In genomic region chr5:158435161-158435616, GRCh38 we compare ENCODE assay signal across 9 cellular contexts.
DNase-seq lines count a peak whose midpoint lies in the region; ATAC-seq, FAIRE-seq and TF ChIP-seq lines count a peak whose summit lies in the region.
"Had no signal": no experiment of that assay in that cellular context is flagged by ENCODE, and none has a peak within 500 bp of the region (broad histone marks: within the 10 kb centered on the region; RNA-seq: fewer than 3 reads in every experiment).

No MANE protein-coding gene starts in this region.

- peaks cover 7% of the 10 kb centered on the region for H3K4me1 ChIP-seq in CD4-positive, CD25-positive, alpha-beta regulatory T cell (ENCODE audit: control insufficient read depth, insufficient read depth, low read length, poor library complexity, severe bottlenecking)
- H3K4me1 ChIP-seq in thymus (ENCODE audit: control insufficient read depth, insufficient read depth, low read length) = peaks cover 21% of the 10 kb centered on the region
- peaks cover 0 to 23% (median 12%) of the 10 kb centered on the region in 9 donors for H3K4me1 ChIP-seq in heart right ventricle
- peaks cover 2% of the 10 kb centered on the region for H3K4me1 ChIP-seq in mesenchymal stem cell (ENCODE audit: control insufficient read depth, insufficient read depth, low read depth, low read length)
- no peaks in the 10 kb centered on the region for H3K4me1 ChIP-seq in small intestine (ENCODE audit: control insufficient read depth in 2 of 2, insufficient read depth in 1 of 2, low read depth in 1 of 2, low read length in 1 of 2)

- no peak overlapping the region for H4K91ac ChIP-seq in mesenchymal stem cell (ENCODE audit: low read length)

- H3K4me3 Mint-ChIP-seq in CD4-positive, CD25-positive, alpha-beta regulatory T cell = peak overlapping the region in 3 of 4 donors; percentile 76 to 88 (median 82)
- H3K4me3 Mint-ChIP-seq in activated naive CD8-positive, alpha-beta T cell treated with anti-CD3 and anti-CD28 coated beads, Interleukin-2, amount 10 ng/mL, durations not matched to agents 7 days and 5 days = peak overlapping the region; percentile 76

- H3K79me1 ChIP-seq in mesenchymal stem cell (replicated peaks; ENCODE audit: low read length, poor library complexity, severe bottlenecking) = no peaks in the 10 kb centered on the region

- H3K4me3 ChIP-seq in CD4-positive, CD25-positive, alpha-beta regulatory T cell (ENCODE audit: low read depth, low read length) = peak overlapping the region; percentile 52
- no peak overlapping the region for H3K4me3 ChIP-seq in thymus (ENCODE audit: low read length)
- H3K4me3 ChIP-seq in heart right ventricle = no peak overlapping the region
- no peak overlapping the region for H3K4me3 ChIP-seq in mesenchymal stem cell (ENCODE audit: insufficient read depth in 1 of 2, low read depth in 1 of 2, low read length in 2 of 2)
- no peak overlapping the region for H3K4me3 ChIP-seq in small intestine (ENCODE audit: low read depth in 1 of 2, low read length in 2 of 2)
- H3K4me3 ChIP-seq: skin epidermis had no signal

- peak overlapping the region; percentile 34 to 78 (median 62) for H3K27ac Mint-ChIP-seq in CD4-positive, CD25-positive, alpha-beta regulatory T cell
- peak overlapping the region; percentile 89 for H3K27ac Mint-ChIP-seq in activated naive CD8-positive, alpha-beta T cell treated with anti-CD3 and anti-CD28 coated beads, Interleukin-2, amount 10 ng/mL, durations not matched to agents 7 days and 5 days

- no peak overlapping the region for H2BK15ac ChIP-seq in mesenchymal stem cell (ENCODE audit: low read depth, poor library complexity, severe bottlenecking)

- ATAC-seq in CD4-positive, CD25-positive, alpha-beta regulatory T cell (ENCODE audit: low read depth in 2 of 2) = peak; percentile 53 to 72
- peak; percentile 84 for ATAC-seq in HG03571 (IDR thresholded peaks at IDR 0.05; ENCODE audit: unreplicated experiment)
- peak; percentile 89 for ATAC-seq in activated naive CD8-positive, alpha-beta T cell treated with anti-CD3 and anti-CD28 coated beads, Interleukin-2, amount 10 ng/mL, durations not matched to agents 7 days and 5 days (ENCODE audit: low read depth)
- no peak for ATAC-seq in heart right ventricle

- H3K14ac ChIP-seq in mesenchymal stem cell (ENCODE audit: low read length in 2 of 2) = no peak overlapping the region

- no peaks in the 10 kb centered on the region for H3K36me3 ChIP-seq in CD4-positive, CD25-positive, alpha-beta regulatory T cell (ENCODE audit: control insufficient read depth, insufficient read depth, low read length)
- H3K36me3 ChIP-seq in thymus (ENCODE audit: control insufficient read depth, insufficient read depth) = no peaks in the 10 kb centered on the region
- no peaks in the 10 kb centered on the region for H3K36me3 ChIP-seq in heart right ventricle
- H3K36me3 ChIP-seq in mesenchymal stem cell (ENCODE audit: control insufficient read depth in 1 of 2, insufficient read depth in 2 of 2, low read depth in 1 of 2, low read length in 2 of 2) = no peaks in the 10 kb centered on the region
- H3K36me3 ChIP-seq in small intestine (ENCODE audit: control insufficient read depth in 2 of 2, insufficient read depth in 2 of 2, low read length in 2 of 2) = no peaks in the 10 kb centered on the region

- no peak overlapping the region for H3K4ac ChIP-seq in mesenchymal stem cell (ENCODE audit: low read depth in 1 of 2, low read length in 2 of 2)

- H3K27ac ChIP-seq in CD4-positive, CD25-positive, alpha-beta regulatory T cell (ENCODE audit: insufficient read depth, low read length, poor library complexity, severe bottlenecking) = no peak overlapping the region
- H3K27ac ChIP-seq in thymus (ENCODE audit: low read depth) = peak overlapping the region; percentile 62
- H3K27ac ChIP-seq in heart right ventricle = no peak overlapping the region
- H3K27ac ChIP-seq in mesenchymal stem cell (ENCODE audit: low read length, poor library complexity, severe bottlenecking) = no peak overlapping the region
- H3K27ac ChIP-seq in small intestine (ENCODE audit: low read depth in 1 of 2, low read length in 1 of 2) = no peak overlapping the region
- H3K27ac ChIP-seq: skin epidermis had no signal

- no peak for FAIRE-seq in small intestine (lab: Jason Lieb, UNC)

- H3K9ac ChIP-seq in mesenchymal stem cell (ENCODE audit: low read length) = no peak overlapping the region

- no peak overlapping the region for H2BK120ac ChIP-seq in mesenchymal stem cell (ENCODE audit: low read depth, low read length)

- no peak for TF ChIP-seq CTCF in GM20000 (IDR thresholded peaks at IDR 0.05; ENCODE audit: extremely low read depth, missing control alignments)
- TF ChIP-seq CTCF in heart right ventricle (IDR thresholded peaks at IDR 0.05) = no peak

- H3K27me3 ChIP-seq in CD4-positive, CD25-positive, alpha-beta regulatory T cell (ENCODE audit: control insufficient read depth, insufficient read depth, low read length) = no peaks in the 10 kb centered on the region
- H3K27me3 ChIP-seq in thymus (ENCODE audit: control insufficient read depth, insufficient read depth) (no peaks in the 10 kb centered on the region), heart right ventricle (no peaks in the 10 kb centered on the region), mesenchymal stem cell (ENCODE audit: control insufficient read depth in 1 of 2, insufficient read depth in 1 of 2, low read length in 2 of 2) (no peaks in the 10 kb centered on the region), small intestine (ENCODE audit: control insufficient read depth in 2 of 2, insufficient read depth in 2 of 2, low read length in 2 of 2) (no peaks in the 10 kb centered on the region)

- no peak overlapping the region for H3K18ac ChIP-seq in mesenchymal stem cell (ENCODE audit: low read depth in 1 of 2, low read length in 2 of 2)

- H3K9me3 ChIP-seq in CD4-positive, CD25-positive, alpha-beta regulatory T cell (ENCODE audit: control insufficient read depth in 2 of 2, low read length in 2 of 2) = no peaks in the 10 kb centered on the region
- H3K9me3 ChIP-seq in thymus (ENCODE audit: control insufficient read depth) = no peaks in the 10 kb centered on the region
- H3K9me3 ChIP-seq in heart right ventricle = peaks cover 0 to 2% (median 0%) of the 10 kb centered on the region in 11 donors
- H3K9me3 ChIP-seq in mesenchymal stem cell (ENCODE audit: control insufficient read depth, low read length) = no peaks in the 10 kb centered on the region
- no peaks in the 10 kb centered on the region for H3K9me3 ChIP-seq in small intestine (ENCODE audit: control insufficient read depth, low read depth)

- no peak overlapping the region for H2BK12ac ChIP-seq in mesenchymal stem cell (ENCODE audit: low read length in 2 of 2)

- H2BK5ac ChIP-seq in mesenchymal stem cell (ENCODE audit: low read depth, low read length, poor library complexity, severe bottlenecking) = no peak overlapping the region

- no peaks in the 10 kb centered on the region for H3K27me3 Mint-ChIP-seq in CD4-positive, CD25-positive, alpha-beta regulatory T cell
- H3K27me3 Mint-ChIP-seq in activated naive CD8-positive, alpha-beta T cell treated with anti-CD3 and anti-CD28 coated beads, Interleukin-2, amount 10 ng/mL, durations not matched to agents 7 days and 5 days = no peaks in the 10 kb centered on the region

- H3K36me3 Mint-ChIP-seq in CD4-positive, CD25-positive, alpha-beta regulatory T cell = no peaks in the 10 kb centered on the region
- H3K36me3 Mint-ChIP-seq in activated naive CD8-positive, alpha-beta T cell treated with anti-CD3 and anti-CD28 coated beads, Interleukin-2, amount 10 ng/mL, durations not matched to agents 7 days and 5 days = peaks cover 29% of the 10 kb centered on the region

- intact Hi-C loops in heart right ventricle (cut with DNase I) = no loop called here

- no peak overlapping the region for H4K8ac ChIP-seq in mesenchymal stem cell (ENCODE audit: low read length)

- no peak overlapping the region for H2AK5ac ChIP-seq in mesenchymal stem cell (ENCODE audit: low read length, severe bottlenecking)

- no peak overlapping the region for H2AFZ ChIP-seq in mesenchymal stem cell (ENCODE audit: low read depth, low read length)

- peaks cover 0 to 4% (median 0%) of the 10 kb centered on the region in 7 donors for H3K9me3 Mint-ChIP-seq in CD4-positive, CD25-positive, alpha-beta regulatory T cell
- peaks cover 18% of the 10 kb centered on the region for H3K9me3 Mint-ChIP-seq in activated naive CD8-positive, alpha-beta T cell treated with anti-CD3 and anti-CD28 coated beads, Interleukin-2, amount 10 ng/mL, durations not matched to agents 7 days and 5 days

- POLR2A ChIA-PET in activated naive CD8-positive, alpha-beta T cell treated with anti-CD3 and anti-CD28 coated beads, Interleukin-2, amount 10 ng/mL, durations not matched to agents 7 days and 5 days (lab: Charles Lee) = no interaction called here

- peak in 2 of 3 donors; percentile 21 to 66 for DNase-seq in CD4-positive, CD25-positive, alpha-beta regulatory T cell
- DNase-seq in GM20000 (ENCODE audit: low spot score) (peak; percentile 36), heart right ventricle (no peak), mesenchymal stem cell (no peak), small intestine (no peak)
- DNase-seq in activated naive CD8-positive, alpha-beta T cell treated with anti-CD3 and anti-CD28 coated beads, Interleukin-2, amount 10 ng/mL, durations not matched to agents 7 days and 5 days = peak; percentile 43

- WGBS in thymus = 2% methylated on average over 4 of the region's 4 CpGs
- WGBS in heart right ventricle, 2 donors = 68 to 71% methylated on average over 4 of the region's 4 CpGs
- WGBS in mesenchymal stem cell = 67% methylated on average over 1 of the region's 4 CpGs
- WGBS in small intestine, 3 donors = 55 to 72% (median 60%) methylated on average over 4 of the region's 4 CpGs

- H3K4me2 ChIP-seq in mesenchymal stem cell (ENCODE audit: low read length, poor library complexity, severe bottlenecking) = no peak overlapping the region

- H3K23ac ChIP-seq in mesenchymal stem cell (ENCODE audit: low read length in 2 of 2) = no peak overlapping the region

- H3K4me1 Mint-ChIP-seq in CD4-positive, CD25-positive, alpha-beta regulatory T cell = peaks cover 9 to 56% (median 36%) of the 10 kb centered on the region in 4 donors
- H3K4me1 Mint-ChIP-seq in activated naive CD8-positive, alpha-beta T cell treated with anti-CD3 and anti-CD28 coated beads, Interleukin-2, amount 10 ng/mL, durations not matched to agents 7 days and 5 days = peaks cover 40% of the 10 kb centered on the region

Comparison
In these comparisons a context has a peak if more than half of its experiments do, and no peak if none do; other contexts are left out.
1. ATAC-seq: peak in CD4-positive, CD25-positive, alpha-beta regulatory T cell (2 of 2), HG03571 (single experiment) and activated naive CD8-positive, alpha-beta T cell treated with anti-CD3 and anti-CD28 coated beads, Interleukin-2, amount 10 ng/mL, durations not matched to agents 7 days and 5 days (single experiment); none in heart right ventricle (0 of 8).
2. DNase-seq: peak in CD4-positive, CD25-positive, alpha-beta regulatory T cell (2 of 3), GM20000 (single experiment) and activated naive CD8-positive, alpha-beta T cell treated with anti-CD3 and anti-CD28 coated beads, Interleukin-2, amount 10 ng/mL, durations not matched to agents 7 days and 5 days (single experiment); none in heart right ventricle (0 of 2), mesenchymal stem cell (single experiment) and small intestine (single experiment).